ENCODE assay signal across 26 cellular contexts in genomic region chr3:117744935-117745334, GRCh38.
"Had no signal": no experiment of that assay in that cellular context is flagged by ENCODE, and none has a peak within 500 bp of the region (broad histone marks: within the 10 kb centered on the region; RNA-seq: fewer than 3 reads in every experiment).

No MANE protein-coding gene starts in this region.

- H3K4me3 ChIP-seq: colonic mucosa, esophagus squamous epithelium, gastrocnemius medialis, heart right ventricle, left lung, lower lobe of right lung, mucosa of descending colon had no signal

- DNase-seq: colonic mucosa; cortex of kidney; effector CD8-positive, alpha-beta T cell; effector memory CD8-positive, alpha-beta T cell; endodermal cell; erythroblast; esophagus squamous epithelium; foreskin fibroblast; foreskin melanocyte; gastrocnemius medialis; glutamatergic neuron; head of caudate nucleus; heart right ventricle; hippocampal formation; left cardiac atrium; left lung; left ventricle myocardium superior; lower lobe of right lung; mesenchymal stem cell; mucosa of descending colon; naive B cell had no signal

- H3K4me1 ChIP-seq: colonic mucosa, esophagus squamous epithelium, gastrocnemius medialis, heart right ventricle, left lung, lower lobe of right lung had no signal

- FAIRE-seq: endometrium, islet of Langerhans, keratinocyte had no signal

- ATAC-seq: effector memory CD8-positive, alpha-beta T cell; esophagus mucosa; gastrocnemius medialis; heart right ventricle; left cardiac atrium; left lung; left ventricle myocardium superior; lower lobe of right lung; mucosa of descending colon had no signal

- H3K27ac ChIP-seq: colonic mucosa, epithelial cell of prostate, esophagus squamous epithelium, gastrocnemius medialis, heart right ventricle, left lung, lower lobe of right lung had no signal

- H3K27me3 ChIP-seq: colonic mucosa, esophagus squamous epithelium, gastrocnemius medialis, left lung had no signal

- H3K36me3 ChIP-seq: colonic mucosa, esophagus squamous epithelium, gastrocnemius medialis, heart right ventricle, left lung, lower lobe of right lung had no signal

- H3K9me3 ChIP-seq: colonic mucosa, esophagus squamous epithelium, gastrocnemius medialis, heart right ventricle, left lung, lower lobe of right lung, mucosa of descending colon had no signal
